Comparison of ENCODE assay signal across 8 cellular contexts in the genomic region with DNA sequence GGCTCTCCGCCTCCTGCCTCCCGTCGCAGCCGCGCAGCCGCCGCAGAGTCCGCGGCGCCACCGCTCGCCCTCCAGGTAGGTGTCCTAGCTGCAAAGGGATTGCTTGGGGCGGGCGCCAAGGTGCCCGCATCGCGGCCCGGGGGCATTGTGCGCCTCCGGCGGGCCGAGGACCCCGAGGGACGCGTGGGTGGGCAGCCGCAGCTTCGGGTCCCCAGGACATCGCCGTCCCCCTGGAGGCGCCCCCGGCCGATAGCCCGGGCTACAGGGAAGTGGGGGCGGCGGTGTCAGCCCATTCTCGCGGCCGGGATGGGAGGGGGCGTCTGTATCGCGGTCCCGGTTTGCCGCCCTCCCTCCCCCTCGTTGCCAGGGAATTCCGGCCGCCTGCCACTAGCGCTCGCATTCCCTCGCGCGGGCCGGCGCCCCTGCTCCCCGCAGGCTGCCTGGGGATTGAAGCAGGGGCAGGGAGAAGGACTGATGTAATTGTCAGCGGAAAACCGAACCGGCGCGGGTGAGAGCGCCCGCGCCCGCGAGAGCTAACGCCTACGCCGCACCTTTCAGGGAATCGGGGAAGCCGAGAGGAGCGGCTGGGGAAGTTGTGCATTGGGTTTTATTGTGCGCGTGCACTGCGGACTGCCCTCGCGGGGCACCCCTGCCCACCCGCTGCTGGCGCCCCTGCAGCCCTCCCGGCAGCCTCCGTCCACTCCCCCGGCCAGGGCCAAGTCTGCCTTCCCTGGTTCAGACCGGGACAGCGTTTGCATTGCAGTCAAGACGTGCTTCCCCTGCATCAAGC. TPM values are rescaled to one million over a fixed set of nuclear protein-coding genes. Genes with fewer than 3 reads are reported as not detected.
A peak's percentile ranks its signal among the peaks of the same experiment; 100 is the strongest.
DNase-seq lines count a peak whose midpoint lies in the region; ATAC-seq lines count a peak whose summit lies in the region.

No MANE protein-coding gene starts in this region.

- peak overlapping the region; percentile 83 for H3K9ac ChIP-seq in endocrine pancreas (ENCODE audit: control insufficient read depth, insufficient read depth, low read length)

- no peaks in the 10 kb centered on the region for H3K27me3 ChIP-seq in endocrine pancreas (ENCODE audit: control insufficient read depth, insufficient read depth, low read length)

- no peaks in the 10 kb centered on the region for H3K4me1 ChIP-seq in endocrine pancreas (ENCODE audit: control insufficient read depth, insufficient read depth, low read length)

- peak overlapping the region; percentile 93 for H3K4me3 ChIP-seq in endocrine pancreas (ENCODE audit: control insufficient read depth, insufficient read depth, low read length)

- no peaks in the 10 kb centered on the region for H3K9me3 ChIP-seq in endocrine pancreas (ENCODE audit: control insufficient read depth, low read length)

- DNase-seq in Caki2 (ENCODE audit: low read depth) (peak; percentile 49), KBM-7 (peak; percentile 70), UCSD-AML1 (lab: John Stamatoyannopoulos, UW; ENCODE audit: unreplicated experiment) (peak; percentile 63), lung microvascular endothelial cell (ENCODE audit: low read depth in 2 of 2) (peak; percentile 49 to 74), stromal cell of bone marrow (ENCODE audit: low read depth) (peak; percentile 31)

- H3K36me3 ChIP-seq in endocrine pancreas (ENCODE audit: control insufficient read depth, insufficient read depth, low read length), result no peaks in the 10 kb centered on the region

- ATAC-seq in GM21447 (IDR thresholded peaks at IDR 0.05; ENCODE audit: unreplicated experiment) (peak; percentile 23), HG03135 (IDR thresholded peaks at IDR 0.05; ENCODE audit: unreplicated experiment) (no peak)

- in situ Hi-C loops in Caki2 (cut with HindIII; ENCODE audit: low pct_unique_long_range_greater_than_20kb, low sequenced_read_pairs), result no loop called here
- in situ Hi-C loops in KBM-7 (cut with MboI; ENCODE audit: low pct_unique_long_range_greater_than_20kb, low sequenced_read_pairs), result no loop called here

RNA-seq across cellular contexts. Expression of gene OSBPL6, which starts 0.5 kb away (rescaled TPM):
- total RNA-seq in Caki2 (2014; rRNA removed; shearing (Covaris generic); ENCODE audit: low replicate concordance), result 0.23 and 0.71 TPM in 2 replicates
- 2.4 and 4.0 TPM in 2 replicates for total RNA-seq in lung microvascular endothelial cell
